8 cellular contexts compared by ENCODE assay signal in genomic region chr5:175967471-175968372, GRCh38. TPM values are rescaled to one million over a fixed set of nuclear protein-coding genes. Genes with fewer than 3 reads are reported as not detected.
DNase-seq lines count a peak whose midpoint lies in the region; ATAC-seq, FAIRE-seq and TF ChIP-seq lines count a peak whose summit lies in the region.
"Not testable (repeated sequence)": the region's sequence is repeated elsewhere in the genome, so short reads cannot be mapped to it uniquely, and the experiment has no call there.

TSS of gene THOC3 (minus strand) at chr5:175968315. CDS start at chr5:175968208, 107 bp downstream.

- not testable (repeated sequence) for H3K27ac ChIP-seq in kidney (ENCODE audit: low read depth in 2 of 2, low read length in 2 of 2)

- ATAC-seq in GM18508 (IDR thresholded peaks at IDR 0.05; ENCODE audit: insufficient read depth, unreplicated experiment) (peak; percentile 90), HG02678 (IDR thresholded peaks at IDR 0.05; ENCODE audit: unreplicated experiment) (peak; percentile 99)

- H3K9me3 ChIP-seq in MG63; kidney (ENCODE audit: control insufficient read depth in 1 of 2, low read length in 2 of 2): not testable (repeated sequence)

- H3K27me3 Mint-ChIP-seq in type B pancreatic cell: not testable (repeated sequence)

- not testable (repeated sequence) for H3K36me3 ChIP-seq in MG63; kidney (ENCODE audit: control insufficient read depth in 1 of 2, insufficient read depth in 2 of 2, low read length in 2 of 2)

- H3K4me3 Mint-ChIP-seq in type B pancreatic cell: peak within 1 kb of the TSS; percentile 89

- peak; percentile 76 for DNase-seq in MG63
- DNase-seq in activated CD8-positive, alpha-beta memory T cell treated with anti-CD3 and anti-CD28 coated beads for 4 hours (ENCODE audit: low read depth in 2 of 2): peak; percentile 46 to 50
- peak; percentile 36 to 81 for DNase-seq in dermis microvascular lymphatic vessel endothelial cell (ENCODE audit: low read depth in 2 of 2)
- DNase-seq in kidney: peak; percentile 90
- peak; percentile 6 for DNase-seq in skeletal muscle cell (ENCODE audit: low read depth)
- peak; percentile 77 for DNase-seq in type B pancreatic cell (ENCODE audit: extremely low spot score, unreplicated experiment)

- H3K4me1 Mint-ChIP-seq in type B pancreatic cell (ENCODE audit: unreplicated experiment): not testable (repeated sequence)

- H3K9ac ChIP-seq in kidney (ENCODE audit: low read length in 2 of 2): peak within 1 kb of the TSS in 1 of 2 donors; percentile 19

- H3K27me3 ChIP-seq in MG63: not testable (repeated sequence)

- FAIRE-seq in kidney (lab: Jason Lieb, UNC): not testable (repeated sequence)

- intact Hi-C loops in kidney (cut with DNase I): not testable (repeated sequence)

- not testable (repeated sequence) for H3K27ac Mint-ChIP-seq in type B pancreatic cell

- H3K4me3 ChIP-seq in MG63 (peak within 1 kb of the TSS; percentile 83), kidney (ENCODE audit: low read length in 2 of 2) (peak within 1 kb of the TSS; percentile 38 to 60), skeletal muscle cell (ENCODE audit: low read depth, low read length) (peak within 1 kb of the TSS; percentile 58)

- H3K36me3 Mint-ChIP-seq in type B pancreatic cell: not testable (repeated sequence)

- not testable (repeated sequence) for H3K9me3 Mint-ChIP-seq in type B pancreatic cell

- H3K4me1 ChIP-seq in kidney (ENCODE audit: control insufficient read depth in 1 of 2, insufficient read depth in 1 of 2, low read depth in 1 of 2, low read length in 2 of 2): not testable (repeated sequence)

- not testable (repeated sequence) for TF ChIP-seq CTCF in kidney (IDR thresholded peaks at IDR 0.05; ENCODE audit: borderline replicate concordance, extremely low read depth, insufficient read depth)
- peak; percentile 20 for TF ChIP-seq CTCF in type B pancreatic cell (conservative IDR thresholded peaks at IDR 0.05)

RNA-seq across cellular contexts. Expression of gene THOC3, which starts in this region (rescaled TPM):
- 42.8 and 58.1 TPM in 2 replicates for total RNA-seq in MG63 (2014; rRNA removed; shearing (Covaris generic); ENCODE audit: low replicate concordance)
- total RNA-seq in dermis microvascular lymphatic vessel endothelial cell (33.1 and 57.8 TPM in 2 replicates), kidney (25.2 TPM), type B pancreatic cell (ENCODE audit: low replicate concordance) (77.0 and 80.6 TPM in 2 replicates)
- 21.3 TPM for polyA plus RNA-seq in kidney (ENCODE audit: insufficient read depth, low read depth, low replicate concordance)

Comparison
In these comparisons a context has a peak if more than half of its experiments do, and no peak if none do; other contexts are left out.
1. DNase-seq: peak in every context shown above with its lines; median percentile 90 in kidney; 77 in type B pancreatic cell; 76 in MG63; 58 in dermis microvascular lymphatic vessel endothelial cell; 48 in activated CD8-positive, alpha-beta memory T cell treated with anti-CD3 and anti-CD28 coated beads for 4 hours; 6 in skeletal muscle cell.